Comparison of ENCODE assay signal across 7 cellular contexts in genomic region chr21:39788383-39788782, GRCh38. TPM values are rescaled to one million over a fixed set of nuclear protein-coding genes. Genes with fewer than 3 reads are reported as not detected.
DNase-seq lines count a peak whose midpoint lies in the region; FAIRE-seq and TF ChIP-seq lines count a peak whose summit lies in the region.

No MANE protein-coding gene starts in this region.

- H2BK20ac ChIP-seq in H1 (ENCODE audit: low read length) = no peak overlapping the region

- H3K79me1 ChIP-seq in H1 (ENCODE audit: low read depth, low read length) = no peaks in the 10 kb centered on the region

- H4K8ac ChIP-seq in H1 (ENCODE audit: extremely low read depth, insufficient read depth, low read length) = no peak overlapping the region

- no peak overlapping the region for H2BK15ac ChIP-seq in H1 (ENCODE audit: low read length)

- H2AK5ac ChIP-seq in H1 (ENCODE audit: low read depth, low read length) = no peak overlapping the region

- CTCF ChIA-PET in H1 (lab: Charles Lee; ENCODE audit: partially characterized antibody) = interaction anchor here (0.6 to 4.8 kb wide), 5 partner anchors 9 to 346 kb away, joined by 3 to 34 read pairs (median 4); no protein-coding TSS in a partner anchor

- H3K27me3 ChIP-seq in H1 (replicated peaks in 1 of 4; ENCODE audit: control insufficient read depth in 3 of 4, extremely low read depth in 1 of 4, insufficient read depth in 3 of 4, low read length in 3 of 4) = no peaks in the 10 kb centered on the region
- no peaks in the 10 kb centered on the region for H3K27me3 ChIP-seq in uterus

- H3K14ac ChIP-seq in H1 (ENCODE audit: insufficient read length) = no peak overlapping the region

- no peak overlapping the region for H3K4me2 ChIP-seq in H1 (ENCODE audit: insufficient read depth in 1 of 2, low read depth in 2 of 2, low read length in 2 of 2)

- H3K23me2 ChIP-seq in H1 (ENCODE audit: low read depth, low read length) = no peaks in the 10 kb centered on the region

- no peak overlapping the region for H4K5ac ChIP-seq in H1 (ENCODE audit: insufficient read length, low read depth, low read length)

- no peak overlapping the region for H4K91ac ChIP-seq in H1 (replicated peaks; ENCODE audit: insufficient read length, low read length)

- no peak for TF ChIP-seq EP300 in H1 (IDR thresholded peaks at IDR 0.05; ENCODE audit: borderline replicate concordance in 1 of 2, low read depth in 2 of 2, low read length in 2 of 2)

- H3K9me3 ChIP-seq in H1 (ENCODE audit: insufficient read depth in 2 of 2, low read depth in 1 of 2, low read length in 1 of 2) (peaks cover 19 to 26% of the 10 kb centered on the region in 2 experiments), uterus (no peaks in the 10 kb centered on the region)

- WGBS in H1 (ENCODE audit: extremely low coverage in 1 of 2, insufficient coverage in 1 of 2, insufficient read length in 1 of 2, insufficient replicate concordance in 2 of 2, low coverage in 1 of 2, low lambda C conversion rate in 2 of 2, missing lambda C conversion rate in 1 of 2), 2 experiments = 71% methylated on average over 9 of the region's 9 CpGs; no CpG with 5 or more reads in 1 of the 2 experiments

- TF ChIP-seq CTCF in H1 (IDR thresholded peaks at IDR 0.05; ENCODE audit: control extremely low read depth in 1 of 3, insufficient read depth in 1 of 3, low read depth in 1 of 3, low read length in 3 of 3) (peak; percentile 69 to 97 (median 94)), uterus (IDR thresholded peaks at IDR 0.05) (peak; percentile 45 to 78 (median 70))

- no peak overlapping the region for H3K23ac ChIP-seq in H1 (ENCODE audit: insufficient read length)

- H2BK12ac ChIP-seq in H1 (ENCODE audit: low read depth, low read length) = no peak overlapping the region

- peak; percentile 23 for DNase-seq in HS-27A (ENCODE audit: low read depth)
- DNase-seq in NCI-H82 treated with DMSO at 0.1 percent for 48 hours (lab: John Stamatoyannopoulos, UW; ENCODE audit: unreplicated experiment) = peak; percentile 71
- DNase-seq in H1 (ENCODE audit: low read depth in 1 of 2, low spot score in 2 of 2) = peak; percentile 34 to 65
- DNase-seq in lung microvascular endothelial cell (ENCODE audit: low read depth in 2 of 2) = peak; percentile 27 to 51
- peak; percentile 40 to 43 for DNase-seq in uterus
- no peak for DNase-seq in KG1 (lab: John Stamatoyannopoulos, UW)
- DNase-seq in activated T-cell treated with anti-CD3 and anti-CD28 coated beads for 4 hours = no peak

- no peak overlapping the region for H3K4ac ChIP-seq in H1 (replicated peaks; ENCODE audit: insufficient read length, low read depth, low read length)

- no peak overlapping the region for H2AFZ ChIP-seq in H1 (ENCODE audit: low read length)

- no peak overlapping the region for H3K27ac ChIP-seq in H1 (ENCODE audit: low read depth, low read length)
- H3K27ac ChIP-seq in uterus = no peak overlapping the region

- intact Hi-C loops in uterus (cut with DNase I; ENCODE audit: low total_unique reads) = no loop called here

- H3K79me2 ChIP-seq in H1 (ENCODE audit: control insufficient read depth in 1 of 2, insufficient read depth in 2 of 2, low read length in 2 of 2) = no peaks in the 10 kb centered on the region

- TF ChIP-seq POLR2A in H1 (IDR thresholded peaks at IDR 0.05; ENCODE audit: control extremely low read depth in 1 of 2, low read depth in 2 of 2, low read length in 2 of 2) (no peak), uterus (IDR thresholded peaks at IDR 0.05) (no peak)

- H2BK5ac ChIP-seq in H1 (ENCODE audit: low read depth, low read length) = no peak overlapping the region

- peak; percentile 91 to 96 for TF ChIP-seq RAD21 in H1 (IDR thresholded peaks at IDR 0.05 in 1 of 2, conservative IDR thresholded peaks at IDR 0.05 in 1 of 2; ENCODE audit: low read depth in 2 of 2, low read length in 2 of 2)

- no peaks in the 10 kb centered on the region for H4K20me1 ChIP-seq in H1 (replicated peaks in 1 of 2; ENCODE audit: control insufficient read depth in 1 of 2, insufficient read depth in 2 of 2, low read length in 2 of 2)

- H3K18ac ChIP-seq in H1 (ENCODE audit: extremely low read depth, low read length) = no peak overlapping the region

- FAIRE-seq in H1 (lab: Jason Lieb, UNC) = no peak

- no peak overlapping the region for H3K56ac ChIP-seq in H1 (replicated peaks; ENCODE audit: insufficient read length, low read depth, low read length)

- no peaks in the 10 kb centered on the region for H3K4me1 ChIP-seq in H1 (replicated peaks in 1 of 4; ENCODE audit: control insufficient read depth in 3 of 4, insufficient read depth in 4 of 4, low read length in 3 of 4)
- H3K4me1 ChIP-seq in uterus = no peaks in the 10 kb centered on the region

- H2BK120ac ChIP-seq in H1 (replicated peaks; ENCODE audit: low read depth, low read length) = no peak overlapping the region

- no peak overlapping the region for H3K4me3 ChIP-seq in H1 (ENCODE audit: extremely low read depth in 1 of 4, insufficient read depth in 2 of 4, low read depth in 3 of 4, low read length in 4 of 4)
- H3K4me3 ChIP-seq in uterus = no peak overlapping the region

- POLR2A ChIA-PET in H1 (lab: Charles Lee; ENCODE audit: partially characterized antibody) = no interaction called here

- no peak overlapping the region for H3K9ac ChIP-seq in H1 (replicated peaks in 1 of 4; ENCODE audit: extremely low read depth in 1 of 4, low read depth in 3 of 4, low read length in 3 of 4)

- H3K36me3 ChIP-seq in H1 (ENCODE audit: control insufficient read depth in 2 of 4, insufficient read depth in 4 of 4, low read length in 3 of 4) (peaks cover 0 to 11% (median 0%) of the 10 kb centered on the region in 4 experiments; a peak in 2 of 8 replicates), uterus (no peaks in the 10 kb centered on the region)

TF ChIP-seq in H1, 55 proteins besides CTCF, POLR2A, EP300 and RAD21:
- TF ChIP-seq TEAD4 (IDR thresholded peaks at IDR 0.05; ENCODE audit: low read depth, low read length) (peak; percentile 88), SIN3A (conservative IDR thresholded peaks at IDR 0.05 in 1 of 2, IDR thresholded peaks at IDR 0.05 in 1 of 2; ENCODE audit: low read depth in 1 of 2, low read length in 2 of 2) (no peak), KDM5A (IDR thresholded peaks at IDR 0.05; ENCODE audit: low read length) (no peak), HDAC6 (IDR thresholded peaks at IDR 0.05; ENCODE audit: low read depth, low read length) (no peak)

RNA-seq across cellular contexts. Expression of gene IGSF5, which starts 43.4 kb away (rescaled TPM):
- total RNA-seq in H1 (2021; fragmentation: NEBNext Ultra II Directional; extraction: Animal tissue kit (Norgen Biotek cat#: 25700)) = 4.4 TPM in 2 replicates
- 4.0 and 5.4 TPM in 2 replicates for polyA plus RNA-seq in H1 (2011; rRNA removed)
- 5.9 TPM for polyA plus RNA-seq in H1 (2011; cell fraction: cytosol; rRNA removed)
- 8.7 TPM for polyA plus RNA-seq in H1 (2011; cell fraction: nucleus; rRNA removed)
- 3.1 to 4.7 TPM (median 4.4 TPM) in 4 replicates for polyA plus RNA-seq in H1 (2012, experiment 1 of 2)
- polyA plus RNA-seq in H1 (2012, experiment 2 of 2) = 1.0 TPM
- 2.4 TPM for polyA plus RNA-seq in H1 (2013, experiment 1 of 2)
- polyA plus RNA-seq in H1 (2013, experiment 2 of 2) = 2.8 TPM
- polyA minus RNA-seq in H1 (2011; rRNA and poly(A)+ RNA removed) = 11.7 and 16.5 TPM in 2 replicates
- polyA minus RNA-seq in H1 (2011; cell fraction: cytosol; rRNA and poly(A)+ RNA removed) = 4.3 TPM
- polyA minus RNA-seq in H1 (2011; cell fraction: nucleus; rRNA and poly(A)+ RNA removed) = 20.9 TPM
- total RNA-seq in lung microvascular endothelial cell (not detected in 2 replicates), uterus (1 to 10 TPM in 1 of 4 donors, under 1 TPM in 1, not detected in 2; 0.27 to 1.0 TPM)

Comparison
In these comparisons a context has a peak if more than half of its experiments do, and no peak if none do; other contexts are left out.
1. DNase-seq: peak in HS-27A (single experiment), NCI-H82 treated with DMSO at 0.1 percent for 48 hours (single experiment), H1 (2 of 2), lung microvascular endothelial cell (2 of 2) and uterus (2 of 2); none in KG1 (single experiment) and activated T-cell treated with anti-CD3 and anti-CD28 coated beads for 4 hours (single experiment).